In the genomic region with DNA sequence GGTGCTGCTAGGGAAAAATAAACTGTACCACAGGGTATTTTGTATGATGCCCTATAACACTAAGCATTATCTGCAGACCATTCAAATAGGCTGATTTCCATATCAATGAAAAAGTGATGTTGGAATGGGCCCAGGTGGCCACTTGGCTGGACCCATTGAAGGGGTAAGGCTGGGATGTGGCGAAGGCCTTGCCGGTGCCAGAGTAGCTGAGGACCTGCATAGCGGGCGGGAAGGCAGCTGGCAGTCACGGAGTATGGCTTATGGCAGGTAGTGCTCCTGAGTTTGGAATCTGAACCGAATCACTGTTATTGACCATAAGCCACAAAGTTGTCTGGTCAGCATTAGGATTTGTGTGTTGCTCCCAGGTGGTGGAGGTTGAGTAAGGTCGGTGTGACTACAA, we compare ENCODE assay signal across 18 cellular contexts.
A peak's percentile ranks its signal among the peaks of the same experiment; 100 is the strongest.
DNase-seq lines count a peak whose midpoint lies in the region; FAIRE-seq and TF ChIP-seq lines count a peak whose summit lies in the region.
"Had no signal": no experiment of that assay in that cellular context is flagged by ENCODE, and none has a peak within 500 bp of the region (broad histone marks: within the 10 kb centered on the region; RNA-seq: fewer than 3 reads in every experiment).

No MANE protein-coding gene starts in this region.

- H3K4ac ChIP-seq in H1 (replicated peaks; ENCODE audit: insufficient read length, low read depth, low read length), result no peak overlapping the region

- no peaks in the 10 kb centered on the region for H3K79me2 ChIP-seq in H1 (ENCODE audit: control insufficient read depth in 1 of 2, insufficient read depth in 2 of 2, low read length in 2 of 2)

- no peaks in the 10 kb centered on the region for H3K79me1 ChIP-seq in H1 (ENCODE audit: low read depth, low read length)

- H4K20me1 ChIP-seq in H1 (replicated peaks in 1 of 2; ENCODE audit: control insufficient read depth in 1 of 2, insufficient read depth in 2 of 2, low read length in 2 of 2), result no peaks in the 10 kb centered on the region

- H3K14ac ChIP-seq in H1 (ENCODE audit: insufficient read length), result no peak overlapping the region

- no peak overlapping the region for H2BK12ac ChIP-seq in H1 (ENCODE audit: low read depth, low read length)

- H2AK5ac ChIP-seq in H1 (ENCODE audit: low read depth, low read length), result no peak overlapping the region

- POLR2A ChIA-PET in H1 (lab: Charles Lee; ENCODE audit: partially characterized antibody), result no interaction called here
- POLR2A ChIA-PET in RWPE1 (lab: Yijun Ruan, JAX; ENCODE audit: low non-redundant PET), result no interaction called here

- H3K27me3 Mint-ChIP-seq in activated naive CD8-positive, alpha-beta T cell, result no peaks in the 10 kb centered on the region
- no peaks in the 10 kb centered on the region for H3K27me3 Mint-ChIP-seq in activated naive CD8-positive, alpha-beta T cell treated with anti-CD3 and anti-CD28 coated beads for 36 hours

- H4K5ac ChIP-seq in H1 (ENCODE audit: insufficient read length, low read depth, low read length), result no peak overlapping the region

- no peak overlapping the region for H2BK120ac ChIP-seq in H1 (replicated peaks; ENCODE audit: low read depth, low read length)

- no peaks in the 10 kb centered on the region for H3K23me2 ChIP-seq in H1 (ENCODE audit: low read depth, low read length)

- intact Hi-C loops in tibial artery (cut with DNase I; ENCODE audit: low total_unique reads), result no loop called here

- H3K9me3 ChIP-seq in H1 (ENCODE audit: insufficient read depth in 2 of 2, low read depth in 1 of 2, low read length in 1 of 2) (no peaks in the 10 kb centered on the region), tibial artery (no peaks in the 10 kb centered on the region)
- H3K9me3 ChIP-seq: heart left ventricle, suprapubic skin had no signal

- WGBS in H1 (ENCODE audit: extremely low coverage in 1 of 2, insufficient coverage in 1 of 2, insufficient read length in 1 of 2, insufficient replicate concordance in 2 of 2, low coverage in 1 of 2, low lambda C conversion rate in 2 of 2, missing lambda C conversion rate in 1 of 2), 2 experiments, result 94% methylated on average over 7 of the region's 7 CpGs; no CpG with 5 or more reads in 1 of the 2 experiments

- no peaks in the 10 kb centered on the region for H3K9me3 Mint-ChIP-seq in activated naive CD8-positive, alpha-beta T cell (ENCODE audit: low read depth)
- H3K9me3 Mint-ChIP-seq in activated naive CD8-positive, alpha-beta T cell treated with anti-CD3 and anti-CD28 coated beads for 36 hours, result no peaks in the 10 kb centered on the region
- H3K9me3 Mint-ChIP-seq: HFFc6 had no signal

- H3K4me1 ChIP-seq in H1 (replicated peaks in 1 of 4; ENCODE audit: control insufficient read depth in 3 of 4, insufficient read depth in 4 of 4, low read length in 3 of 4) (peaks cover 0 to 12% (median 4%) of the 10 kb centered on the region in 4 experiments; a peak in 3 of 7 replicates), tibial artery (peaks cover under 1 to 89% (median 36%) of the 10 kb centered on the region in 4 donors)

- TF ChIP-seq RAD21 in H1 (IDR thresholded peaks at IDR 0.05 in 1 of 2, conservative IDR thresholded peaks at IDR 0.05 in 1 of 2; ENCODE audit: low read depth in 2 of 2, low read length in 2 of 2), result no peak

- no peak overlapping the region for H2AFZ ChIP-seq in H1 (ENCODE audit: low read length)

- no peak overlapping the region; the same call in 1 of the 2 replicates for H2BK20ac ChIP-seq in H1 (ENCODE audit: low read length)

- H3K4me3 Mint-ChIP-seq in activated naive CD8-positive, alpha-beta T cell, result no peak overlapping the region
- H3K4me3 Mint-ChIP-seq in activated naive CD8-positive, alpha-beta T cell treated with anti-CD3 and anti-CD28 coated beads for 36 hours, result no peak overlapping the region
- H3K4me3 Mint-ChIP-seq: HFFc6 had no signal

- no peak overlapping the region for H3K56ac ChIP-seq in H1 (replicated peaks; ENCODE audit: insufficient read length, low read depth, low read length)

- H4K91ac ChIP-seq in H1 (replicated peaks; ENCODE audit: insufficient read length, low read length), result no peak overlapping the region

- CTCF ChIA-PET in H1 (lab: Charles Lee; ENCODE audit: partially characterized antibody), result interaction anchor here (1.5 to 1.9 kb wide), 2 partner anchors 26 to 193 kb away, joined by 4 to 12 read pairs; no protein-coding TSS in a partner anchor
- CTCF ChIA-PET in RWPE1 (lab: Yijun Ruan, JAX), result no interaction called here

- no peak overlapping the region for H4K8ac ChIP-seq in H1 (ENCODE audit: extremely low read depth, insufficient read depth, low read length)

- no peak overlapping the region for H3K4me3 ChIP-seq in H1 (ENCODE audit: extremely low read depth in 1 of 4, insufficient read depth in 2 of 4, low read depth in 3 of 4, low read length in 4 of 4)
- no peak overlapping the region for H3K4me3 ChIP-seq in tibial artery
- H3K4me3 ChIP-seq: heart left ventricle, lung, suprapubic skin had no signal

- H2BK15ac ChIP-seq in H1 (ENCODE audit: low read length), result no peak overlapping the region

- H3K4me1 Mint-ChIP-seq in activated naive CD8-positive, alpha-beta T cell (ENCODE audit: low read depth), result peaks cover 37% of the 10 kb centered on the region
- H3K4me1 Mint-ChIP-seq in activated naive CD8-positive, alpha-beta T cell treated with anti-CD3 and anti-CD28 coated beads for 36 hours, result peaks cover 30% of the 10 kb centered on the region

- no peak overlapping the region for H3K9ac ChIP-seq in H1 (replicated peaks in 1 of 4; ENCODE audit: extremely low read depth in 1 of 4, low read depth in 3 of 4, low read length in 3 of 4)

- H3K18ac ChIP-seq in H1 (ENCODE audit: extremely low read depth, low read length), result peak overlapping the region; percentile 9; the same call in 1 of the 2 replicates

- no peak overlapping the region for H3K27ac ChIP-seq in H1 (ENCODE audit: low read depth, low read length)
- H3K27ac ChIP-seq in tibial artery, result peak overlapping the region; percentile 77 to 86
- H3K27ac ChIP-seq in RWPE1, result no peak overlapping the region
- H3K27ac ChIP-seq: suprapubic skin had no signal

- TF ChIP-seq EP300 in H1 (IDR thresholded peaks at IDR 0.05; ENCODE audit: borderline replicate concordance in 1 of 2, low read depth in 2 of 2, low read length in 2 of 2), result no peak

- H3K36me3 Mint-ChIP-seq in activated naive CD8-positive, alpha-beta T cell, result no peaks in the 10 kb centered on the region
- peaks cover 19% of the 10 kb centered on the region for H3K36me3 Mint-ChIP-seq in activated naive CD8-positive, alpha-beta T cell treated with anti-CD3 and anti-CD28 coated beads for 36 hours

- no peak for FAIRE-seq in H1 (lab: Jason Lieb, UNC)
- FAIRE-seq: astrocyte had no signal

- TF ChIP-seq CTCF in H1 (IDR thresholded peaks at IDR 0.05; ENCODE audit: control extremely low read depth in 1 of 3, insufficient read depth in 1 of 3, low read depth in 1 of 3, low read length in 3 of 3), result no peak
- TF ChIP-seq CTCF in tibial artery (IDR thresholded peaks at IDR 0.05), result no peak
- no peak for TF ChIP-seq CTCF in RWPE1 (conservative IDR thresholded peaks at IDR 0.05; ENCODE audit: low read depth)

- TF ChIP-seq POLR2A in H1 (IDR thresholded peaks at IDR 0.05; ENCODE audit: control extremely low read depth in 1 of 2, low read depth in 2 of 2, low read length in 2 of 2), result no peak

- H3K36me3 ChIP-seq in H1 (ENCODE audit: control insufficient read depth in 2 of 4, insufficient read depth in 4 of 4, low read length in 3 of 4), result no peaks in the 10 kb centered on the region
- peaks cover 62 to 82% (median 71%) of the 10 kb centered on the region in 3 donors for H3K36me3 ChIP-seq in tibial artery

- no peak overlapping the region for H3K4me2 ChIP-seq in H1 (ENCODE audit: insufficient read depth in 1 of 2, low read depth in 2 of 2, low read length in 2 of 2)

- no peak for DNase-seq in activated naive CD8-positive, alpha-beta T cell treated with anti-CD3 and anti-CD28 coated beads for 36 hours
- DNase-seq in NCI-H774 (lab: John Stamatoyannopoulos, UW) (peak; percentile 56), H1 (ENCODE audit: low read depth in 1 of 2, low spot score in 2 of 2) (no peak), tibial artery (no peak), NCI-H1694 treated with DMSO at 0.1 percent for 48 hours (lab: John Stamatoyannopoulos, UW) (no peak), RWPE1 (ENCODE audit: low spot score) (no peak)
- DNase-seq: activated CD4-positive, CD25-positive, alpha-beta regulatory T cell; activated gamma-delta T cell; AML-193; heart left ventricle; HFFc6; NCI-H446; SHP77 treated with DMSO at 0.1 percent for 48 hours; stimulated activated CD4-positive, alpha-beta T cell treated with anti-CD3 and anti-CD28 coated beads, Interleukin-1b, Interleukin-23, amount 100 ng/mL, for 48 hours had no signal

- H3K23ac ChIP-seq in H1 (ENCODE audit: insufficient read length), result no peak overlapping the region

- no peak overlapping the region for H2BK5ac ChIP-seq in H1 (ENCODE audit: low read depth, low read length)

- H3K27me3 ChIP-seq in H1 (replicated peaks in 1 of 4; ENCODE audit: control insufficient read depth in 3 of 4, extremely low read depth in 1 of 4, insufficient read depth in 3 of 4, low read length in 3 of 4) (no peaks in the 10 kb centered on the region), tibial artery (no peaks in the 10 kb centered on the region)
- H3K27me3 ChIP-seq: heart left ventricle, suprapubic skin had no signal

- peak overlapping the region; percentile 50 for H3K27ac Mint-ChIP-seq in activated naive CD8-positive, alpha-beta T cell
- H3K27ac Mint-ChIP-seq in activated naive CD8-positive, alpha-beta T cell treated with anti-CD3 and anti-CD28 coated beads for 36 hours, result no peak overlapping the region

TF ChIP-seq in H1, 55 proteins besides CTCF, POLR2A, EP300 and RAD21 (continues in another document):
- TF ChIP-seq CEBPB (IDR thresholded peaks at IDR 0.05; ENCODE audit: low read depth, low read length) (no peak), CBX5 (IDR thresholded peaks at IDR 0.05; ENCODE audit: low read depth, low read length) (no peak), TBP (IDR thresholded peaks at IDR 0.05; ENCODE audit: low read depth, low read length) (no peak), BRCA1 (IDR thresholded peaks at IDR 0.05; ENCODE audit: low read depth, low read length) (no peak), JUND (IDR thresholded peaks at IDR 0.05; ENCODE audit: low read length) (no peak), SIRT6 (IDR thresholded peaks at IDR 0.05; ENCODE audit: low read length) (no peak), SUZ12 (IDR thresholded peaks at IDR 0.05; ENCODE audit: low read length) (no peak)
- TF ChIP-seq, protein P1, sequence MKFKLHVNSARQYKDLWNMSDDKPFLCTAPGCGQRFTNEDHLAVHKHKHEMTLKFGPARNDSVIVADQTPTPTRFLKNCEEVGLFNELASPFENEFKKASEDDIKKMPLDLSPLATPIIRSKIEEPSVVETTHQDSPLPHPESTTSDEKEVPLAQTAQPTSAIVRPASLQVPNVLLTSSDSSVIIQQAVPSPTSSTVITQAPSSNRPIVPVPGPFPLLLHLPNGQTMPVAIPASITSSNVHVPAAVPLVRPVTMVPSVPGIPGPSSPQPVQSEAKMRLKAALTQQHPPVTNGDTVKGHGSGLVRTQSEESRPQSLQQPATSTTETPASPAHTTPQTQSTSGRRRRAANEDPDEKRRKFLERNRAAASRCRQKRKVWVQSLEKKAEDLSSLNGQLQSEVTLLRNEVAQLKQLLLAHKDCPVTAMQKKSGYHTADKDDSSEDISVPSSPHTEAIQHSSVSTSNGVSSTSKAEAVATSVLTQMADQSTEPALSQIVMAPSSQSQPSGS (IDR thresholded peaks at IDR 0.05; ENCODE audit: low read length), result no peak

Comparison
In these comparisons a context has a peak if more than half of its experiments do, and no peak if none do; other contexts are left out.
1. H3K27ac ChIP-seq: peak in tibial artery (2 of 2); none in H1 (single experiment) and RWPE1 (single experiment).